Comparison of ENCODE assay signal across 18 cellular contexts in genomic region chr16:64211306-64211705, GRCh38.
DNase-seq lines count a peak whose midpoint lies in the region; ATAC-seq and TF ChIP-seq lines count a peak whose summit lies in the region.
"Had no signal": no experiment of that assay in that cellular context is flagged by ENCODE, and none has a peak within 500 bp of the region (broad histone marks: within the 10 kb centered on the region; RNA-seq: fewer than 3 reads in every experiment).

No MANE protein-coding gene starts in this region.

- no peaks in the 10 kb centered on the region for H3K36me3 Mint-ChIP-seq in nephron (ENCODE audit: low read depth)
- H3K36me3 Mint-ChIP-seq: CD4-positive, CD25-positive, alpha-beta regulatory T cell had no signal

- H2AFZ ChIP-seq in Karpas-422 (ENCODE audit: low read length): no peak overlapping the region

- no peak for TF ChIP-seq EP300 in esophagus muscularis mucosa (IDR thresholded peaks at IDR 0.05)

- H3K27ac Mint-ChIP-seq in nephron: peak overlapping the region; percentile 6 to 58 (median 24)
- H3K27ac Mint-ChIP-seq: CD4-positive, CD25-positive, alpha-beta regulatory T cell had no signal

- no peaks in the 10 kb centered on the region for H3K9me3 ChIP-seq in Karpas-422 (ENCODE audit: low read length)
- no peaks in the 10 kb centered on the region for H3K9me3 ChIP-seq in esophagus muscularis mucosa

- peaks cover 82% of the 10 kb centered on the region for H3K4me1 ChIP-seq in Karpas-422 (ENCODE audit: low read length)
- no peaks in the 10 kb centered on the region for H3K4me1 ChIP-seq in esophagus muscularis mucosa

- intact Hi-C loops in esophagus muscularis mucosa (cut with DNase I): no loop called here

- TF ChIP-seq POLR2A in esophagus muscularis mucosa (IDR thresholded peaks at IDR 0.05; ENCODE audit: low read depth): no peak

- H3K4me3 ChIP-seq in Karpas-422 (ENCODE audit: low read length) (no peak overlapping the region), esophagus muscularis mucosa (no peak overlapping the region)

- H3K9me3 Mint-ChIP-seq in nephron: no peaks in the 10 kb centered on the region

- no peaks in the 10 kb centered on the region for H3K27me3 ChIP-seq in Karpas-422 (ENCODE audit: low read length)
- H3K27me3 ChIP-seq in esophagus muscularis mucosa: no peaks in the 10 kb centered on the region

- no peaks in the 10 kb centered on the region for H3K79me2 ChIP-seq in Karpas-422 (ENCODE audit: low read length)

- H3K36me3 ChIP-seq in Karpas-422 (ENCODE audit: insufficient read depth, low read length) (no peaks in the 10 kb centered on the region), esophagus muscularis mucosa (no peaks in the 10 kb centered on the region)

- DNase-seq in AG08395 (ENCODE audit: low spot score) (peak; percentile 3), Karpas-422 (no peak), astrocyte of the hippocampus (ENCODE audit: low read depth, low spot score) (peak; percentile 44), NCI-H2029 (lab: John Stamatoyannopoulos, UW) (no peak), esophagus muscularis mucosa (ENCODE audit: extremely low spot score) (no peak)
- no peak for DNase-seq in activated T-cell treated with anti-CD3 and anti-CD28 coated beads, Interleukin-2, amount 50 U/mL, for 48 hours
- DNase-seq: Calu3; CD4-positive, CD25-positive, alpha-beta regulatory T cell; DMS79; GDM1; IMR-90; NCI-H1436 treated with DMSO at 0.1 percent for 48 hours; NCI-H2081 treated with DMSO at 0.1 percent for 48 hours; NCI-H2227 treated with DMSO at 0.1 percent for 48 hours; NCI-H524 treated with DMSO at 0.1 percent for 48 hours; SIG-M5 had no signal

- no peak for ATAC-seq in GM21360 (IDR thresholded peaks at IDR 0.05; ENCODE audit: unreplicated experiment)

- H3K9me2 ChIP-seq in Karpas-422 (replicated peaks; ENCODE audit: insufficient read depth, low read length): no peaks in the 10 kb centered on the region

- H4K20me1 ChIP-seq in Karpas-422 (ENCODE audit: insufficient read depth, low read depth, low read length): no peaks in the 10 kb centered on the region

- H3K27ac ChIP-seq in Karpas-422 (ENCODE audit: low read length) (peak overlapping the region; percentile 96), esophagus muscularis mucosa (replicated peaks in 1 of 4) (no peak overlapping the region)

- H3K27me3 Mint-ChIP-seq in nephron (ENCODE audit: low read depth): no peaks in the 10 kb centered on the region
- H3K27me3 Mint-ChIP-seq: CD4-positive, CD25-positive, alpha-beta regulatory T cell had no signal

- H3K4me3 Mint-ChIP-seq in nephron: no peak overlapping the region
- H3K4me3 Mint-ChIP-seq: CD4-positive, CD25-positive, alpha-beta regulatory T cell had no signal

- TF ChIP-seq CTCF in nephron (IDR thresholded peaks at IDR 0.05; ENCODE audit: unreplicated experiment in 3 of 3): no peak
- no peak for TF ChIP-seq CTCF in esophagus muscularis mucosa (IDR thresholded peaks at IDR 0.05)

- H3K4me2 ChIP-seq in Karpas-422 (ENCODE audit: low read depth, low read length, poor library complexity, severe bottlenecking): no peak overlapping the region

- WGBS in esophagus muscularis mucosa: 83% methylated on average over 4 of the region's 4 CpGs

- H3K9ac ChIP-seq in Karpas-422 (ENCODE audit: low read length): peak overlapping the region; percentile 29

- H3K4me1 Mint-ChIP-seq in nephron: peaks cover 12% of the 10 kb centered on the region
- H3K4me1 Mint-ChIP-seq: CD4-positive, CD25-positive, alpha-beta regulatory T cell had no signal

Comparison
In these comparisons a context has a peak if more than half of its experiments do, and no peak if none do; other contexts are left out.
1. DNase-seq: peak in AG08395 (single experiment) and astrocyte of the hippocampus (single experiment); none in Karpas-422 (single experiment), NCI-H2029 (single experiment), activated T-cell treated with anti-CD3 and anti-CD28 coated beads, Interleukin-2, amount 50 U/mL, for 48 hours (0 of 2) and esophagus muscularis mucosa (single experiment).